In the genomic region with DNA sequence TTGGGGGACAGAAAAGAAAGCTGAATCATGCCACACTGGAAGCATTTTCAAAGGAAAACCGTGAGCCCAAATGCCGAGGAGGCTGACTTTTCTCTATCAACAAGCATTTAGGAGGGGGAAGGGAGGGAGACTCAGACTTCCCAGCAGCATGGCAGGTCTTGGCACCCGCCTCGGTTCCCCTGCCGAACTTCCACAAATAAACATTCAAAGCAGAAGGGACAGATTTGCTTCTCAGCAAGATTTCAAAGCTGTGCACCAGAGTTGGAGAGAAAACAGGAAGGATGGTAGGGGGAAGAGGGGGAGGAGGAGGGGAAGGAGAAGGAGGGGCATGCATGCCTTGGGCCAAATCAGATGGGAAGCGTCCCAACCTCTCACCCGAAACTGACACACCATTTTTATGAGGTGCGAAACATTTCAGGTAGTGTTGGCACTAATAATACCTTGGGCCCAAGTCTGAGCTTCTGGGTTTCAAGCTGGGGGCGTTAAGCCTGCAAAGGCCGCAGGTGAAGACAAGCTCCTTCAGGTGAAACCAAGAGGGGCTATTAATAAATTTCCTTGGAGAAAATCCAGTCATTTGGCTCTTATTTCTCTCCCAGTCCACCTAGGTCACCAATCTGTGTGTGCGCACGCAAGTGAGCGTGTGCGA, we compare ENCODE assay signal across 10 cellular contexts. TPM values are rescaled to one million over a fixed set of nuclear protein-coding genes. Genes with fewer than 3 reads are reported as not detected.
A peak's percentile ranks its signal among the peaks of the same experiment; 100 is the strongest.
DNase-seq lines count a peak whose midpoint lies in the region; ATAC-seq and TF ChIP-seq lines count a peak whose summit lies in the region.
"Had no signal": no experiment of that assay in that cellular context is flagged by ENCODE, and none has a peak within 500 bp of the region (broad histone marks: within the 10 kb centered on the region; RNA-seq: fewer than 3 reads in every experiment).

No MANE protein-coding gene starts in this region.

- no peak overlapping the region for H3K4me3 Mint-ChIP-seq in neural crest cell
- no peak overlapping the region for H3K4me3 Mint-ChIP-seq in natural killer cell treated with Interleukin-12 subunit alpha and Interleukin-12 subunit beta and Interleukin-15 and Interleukin-18, amount 100 ng/mL, for 72 hours
- H3K4me3 Mint-ChIP-seq: CD4-positive, CD25-positive, alpha-beta regulatory T cell had no signal

- H3K27ac ChIP-seq in A673 (ENCODE audit: low read depth, low read length, poor library complexity, severe bottlenecking) (peak overlapping the region; percentile 64), fibroblast of lung (ENCODE audit: insufficient read depth, low read length) (peak overlapping the region; percentile 92)

- H3K4me2 ChIP-seq in fibroblast of lung (ENCODE audit: extremely low read depth, insufficient read depth, low read length) = peak overlapping the region; percentile 89

- peak overlapping the region; percentile 61 for H3K9ac ChIP-seq in fibroblast of lung (ENCODE audit: insufficient read depth, low read length)

- H3K9me3 ChIP-seq in A673 (ENCODE audit: low read depth, low read length, poor library complexity, severe bottlenecking) (no peaks in the 10 kb centered on the region), fibroblast of lung (ENCODE audit: control insufficient read depth, insufficient read depth, low read depth, low read length) (no peaks in the 10 kb centered on the region)

- DNase-seq in A673 (ENCODE audit: low spot score) (peak; percentile 9), fibroblast of lung (ENCODE audit: low read depth in 2 of 2) (peak; percentile 86 to 93), neural crest cell (ENCODE audit: low read depth, low spot score) (no peak), NCI-H2227 (lab: John Stamatoyannopoulos, UW; ENCODE audit: unreplicated experiment) (no peak), NCI-H345 (lab: John Stamatoyannopoulos, UW) (no peak), islet precursor cell (no peak)
- no peak for DNase-seq in natural killer cell treated with Interleukin-12 subunit alpha and Interleukin-12 subunit beta and Interleukin-15 and Interleukin-18, amount 100 ng/mL, for 72 hours (ENCODE audit: low spot score)
- DNase-seq: amniotic stem cell; CD4-positive, CD25-positive, alpha-beta regulatory T cell had no signal

- CTCF ChIA-PET in A673 (lab: Charles Lee) = interaction anchor here (1.6 kb wide), 1 partner anchor 55 kb away, joined by 4 read pairs; no protein-coding TSS in a partner anchor

- no peaks in the 10 kb centered on the region for H3K36me3 Mint-ChIP-seq in neural crest cell (ENCODE audit: low read depth)
- H3K36me3 Mint-ChIP-seq in natural killer cell treated with Interleukin-12 subunit alpha and Interleukin-12 subunit beta and Interleukin-15 and Interleukin-18, amount 100 ng/mL, for 72 hours = no peaks in the 10 kb centered on the region
- H3K36me3 Mint-ChIP-seq: CD4-positive, CD25-positive, alpha-beta regulatory T cell had no signal

- H3K36me3 ChIP-seq in A673 (ENCODE audit: insufficient read depth, low read length, poor library complexity, severe bottlenecking) = no peaks in the 10 kb centered on the region
- H3K36me3 ChIP-seq in fibroblast of lung (ENCODE audit: control insufficient read depth, insufficient read depth, low read length) = no peaks in the 10 kb centered on the region

- intact Hi-C loops in A673 (cut with micrococcal nuclease; ENCODE audit: unreplicated experiment) = no loop called here

- H3K4me1 ChIP-seq in A673 (ENCODE audit: insufficient read depth, low read length, poor library complexity, severe bottlenecking) = peaks cover 49% of the 10 kb centered on the region
- H3K4me1 ChIP-seq in fibroblast of lung (ENCODE audit: control insufficient read depth, extremely low read depth, insufficient read depth, low read length) = peaks cover 35% of the 10 kb centered on the region

- peaks cover 52% of the 10 kb centered on the region for H3K4me1 Mint-ChIP-seq in neural crest cell
- peaks cover 10 to 21% of the 10 kb centered on the region in 2 donors for H3K4me1 Mint-ChIP-seq in natural killer cell treated with Interleukin-12 subunit alpha and Interleukin-12 subunit beta and Interleukin-15 and Interleukin-18, amount 100 ng/mL, for 72 hours (ENCODE audit: low read depth in 2 of 2)

- H3K9me3 Mint-ChIP-seq in neural crest cell = no peaks in the 10 kb centered on the region
- no peaks in the 10 kb centered on the region for H3K9me3 Mint-ChIP-seq in natural killer cell treated with Interleukin-12 subunit alpha and Interleukin-12 subunit beta and Interleukin-15 and Interleukin-18, amount 100 ng/mL, for 72 hours

- peak overlapping the region; percentile 54 for H2AFZ ChIP-seq in fibroblast of lung (ENCODE audit: low read length)

- TF ChIP-seq CTCF in A673 (conservative IDR thresholded peaks at IDR 0.05; ENCODE audit: low read depth, low read length) (no peak), fibroblast of lung (conservative IDR thresholded peaks at IDR 0.05 in 1 of 2, IDR thresholded peaks at IDR 0.05 in 1 of 2; ENCODE audit: low read depth in 1 of 2, low read length in 2 of 2) (no peak), neural crest cell (conservative IDR thresholded peaks at IDR 0.05) (no peak)

- H3K27me3 ChIP-seq in A673 (replicated peaks; ENCODE audit: insufficient read depth, low read depth, low read length, poor library complexity) = no peaks in the 10 kb centered on the region
- H3K27me3 ChIP-seq in fibroblast of lung (ENCODE audit: control insufficient read depth, insufficient read depth, low read length) = no peaks in the 10 kb centered on the region

- H3K27me3 Mint-ChIP-seq in neural crest cell (ENCODE audit: low read depth) = no peaks in the 10 kb centered on the region
- H3K27me3 Mint-ChIP-seq in natural killer cell treated with Interleukin-12 subunit alpha and Interleukin-12 subunit beta and Interleukin-15 and Interleukin-18, amount 100 ng/mL, for 72 hours = peaks cover 0 to 13% of the 10 kb centered on the region in 2 donors

- H3K4me3 ChIP-seq in A673 (ENCODE audit: low read depth, low read length, poor library complexity, severe bottlenecking) = no peak overlapping the region
- H3K4me3 ChIP-seq in fibroblast of lung (replicated peaks in 1 of 4; ENCODE audit: control extremely low read depth in 1 of 4, insufficient read depth in 1 of 4, low read depth in 3 of 4, low read length in 4 of 4) = peak overlapping the region; percentile 3 to 18 (median 10)

- no peak for ATAC-seq in natural killer cell treated with Interleukin-12 subunit alpha and Interleukin-12 subunit beta and Interleukin-15 and Interleukin-18, amount 100 ng/mL, for 72 hours

- BruUV-seq in A673 (replicated peaks; lab: Mats Ljungman, UMichigan) = no TSS peak

- H4K20me1 ChIP-seq in fibroblast of lung (ENCODE audit: control insufficient read depth, extremely low read depth, insufficient read depth, low read length) = no peaks in the 10 kb centered on the region

- POLR2A ChIA-PET in A673 (lab: Charles Lee; ENCODE audit: low non-redundant PET) = interaction anchor here (0.6 to 0.7 kb wide), 2 partner anchors 19 to 114 kb away, joined by 4 read pairs; no protein-coding TSS in a partner anchor

- no peaks in the 10 kb centered on the region for H3K79me2 ChIP-seq in fibroblast of lung (ENCODE audit: control insufficient read depth, insufficient read depth, low read length)

- H3K27ac Mint-ChIP-seq in neural crest cell (ENCODE audit: unreplicated experiment) = peak overlapping the region; percentile 91
- H3K27ac Mint-ChIP-seq in natural killer cell treated with Interleukin-12 subunit alpha and Interleukin-12 subunit beta and Interleukin-15 and Interleukin-18, amount 100 ng/mL, for 72 hours = no peak overlapping the region
- H3K27ac Mint-ChIP-seq: CD4-positive, CD25-positive, alpha-beta regulatory T cell had no signal

TF ChIP-seq in PFSK-1, 5 proteins besides CTCF, POLR2A, EP300 and RAD21:
- TF ChIP-seq REST (IDR thresholded peaks at IDR 0.05; ENCODE audit: insufficient read depth in 1 of 2, low read depth in 2 of 2, low read length in 2 of 2) = peak in 1 of 2 experiments; percentile 70; a peak in 1 of 4 replicates
- no peak for TF ChIP-seq POLR2AphosphoS5 (IDR thresholded peaks at IDR 0.05; ENCODE audit: low read depth, low read length)
- TF ChIP-seq SIN3A (IDR thresholded peaks at IDR 0.05; ENCODE audit: borderline replicate concordance, insufficient read depth, low read length) = 0 out of 2 replicates have a peak, but pooled peaks have one; percentile 42
- TF ChIP-seq FOXP2 (optimal IDR thresholded peaks at IDR 0.05; ENCODE audit: borderline replicate concordance, extremely low read depth, extremely low read length, insufficient read depth) = peak; percentile 46
- no peak for TF ChIP-seq TAF1 (IDR thresholded peaks at IDR 0.05; ENCODE audit: borderline replicate concordance, insufficient read depth, low read length)

RNA-seq across cellular contexts. Expression of gene ABCA4, which starts 26.4 kb away (rescaled TPM):
- total RNA-seq in A673 (2021) (0.09 and 0.44 TPM in 2 replicates), fibroblast of lung (0.26 and 0.33 TPM in 2 replicates), neural crest cell (0.14 and 0.45 TPM in 2 replicates)
- 1.4 TPM for polyA plus RNA-seq in PFSK-1 (2012; ENCODE audit: insufficient read length, low read depth)
- polyA plus RNA-seq in fibroblast of lung = 0.02 and 0.07 TPM in 2 replicates
- 0.01 and 0.22 TPM in 2 replicates for polyA plus RNA-seq in fibroblast of lung (2012)
- 0.59 TPM in 1 of 2 replicates, not detected in the other for polyA minus RNA-seq in fibroblast of lung (ENCODE audit: low replicate concordance)
- total RNA-seq in natural killer cell treated with Interleukin-12 subunit alpha and Interleukin-12 subunit beta and Interleukin-15 and Interleukin-18, amount 100 ng/mL, for 72 hours = not detected
- total RNA-seq: CD4-positive, CD25-positive, alpha-beta regulatory T cell had no signal
- polyA plus RNA-seq: CD4-positive, CD25-positive, alpha-beta regulatory T cell had no signal

Comparison
In these comparisons a context has a peak if more than half of its experiments do, and no peak if none do; other contexts are left out.
1. DNase-seq: peak in A673 (single experiment) and fibroblast of lung (2 of 2); none in neural crest cell (single experiment), natural killer cell treated with Interleukin-12 subunit alpha and Interleukin-12 subunit beta and Interleukin-15 and Interleukin-18, amount 100 ng/mL, for 72 hours (single experiment), NCI-H2227 (single experiment), NCI-H345 (single experiment) and islet precursor cell (single experiment).